ENCODE assay signal across 30 cellular contexts in the genomic region with DNA sequence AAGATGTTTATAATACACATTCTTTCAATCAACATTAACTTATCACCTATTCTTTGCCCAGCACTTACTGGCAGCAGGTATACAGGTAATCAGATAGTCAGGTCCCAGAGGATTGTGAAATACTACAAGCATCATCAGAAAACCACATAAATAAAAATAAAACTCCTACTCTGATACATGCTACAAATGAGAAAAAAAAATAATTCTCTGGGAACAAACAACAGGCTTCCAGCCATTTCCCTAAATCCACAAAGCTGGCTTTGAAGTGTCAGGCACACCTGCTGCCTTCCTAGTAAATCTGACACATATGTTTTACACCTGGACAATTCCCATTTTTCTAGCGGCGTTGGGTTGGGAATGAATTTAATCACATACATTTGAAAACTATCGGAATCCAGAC.
"Had no signal": no experiment of that assay in that cellular context is flagged by ENCODE, and none has a peak within 500 bp of the region (broad histone marks: within the 10 kb centered on the region; RNA-seq: fewer than 3 reads in every experiment).

No MANE protein-coding gene starts in this region.

- FAIRE-seq: astrocyte, colon had no signal

- H3K4me3 ChIP-seq: esophagus muscularis mucosa, gastrocnemius medialis, heart left ventricle had no signal

- DNase-seq: activated B cell treated with CpG ODN at 0.5 μM for 24 hours; activated CD4-positive, alpha-beta T cell treated with anti-CD3 and anti-CD28 coated beads for 48 hours; activated CD4-positive, alpha-beta T cell treated with anti-CD3 and anti-CD28 coated beads, Interleukin-2, amount 50 U/mL, for 1 hour; activated CD4-positive, alpha-beta T cell treated with anti-CD3 and anti-CD28 coated beads, Interleukin-2, amount 50 U/mL, for 48 hours; activated CD8-positive, alpha-beta memory T cell treated with anti-CD3 and anti-CD28 coated beads for 24 hours; activated CD8-positive, alpha-beta T cell treated with anti-CD3 and anti-CD28 coated beads for 36 hours; activated effector memory CD4-positive, alpha-beta T cell treated with Interleukin-2 at 50 U/mL for 16 hours; activated gamma-delta T cell treated with Interleukin-2 at 50 U/mL for 16 hours; activated naive CD4-positive, alpha-beta T cell treated with anti-CD3 and anti-CD28 coated beads, Interleukin-2, amount 50 U/mL, for 16 hours; activated naive CD4-positive, alpha-beta T cell treated with Interleukin-2 at 50 U/mL for 16 hours; activated T-cell treated with anti-CD3 and anti-CD28 coated beads, Interleukin-2, amount 50 U/mL, for 4 hours; amniotic stem cell; anterior cingulate cortex; caudate nucleus; cortex of kidney; dermis blood vessel endothelial cell; effector CD4-positive, alpha-beta T cell; effector memory CD8-positive, alpha-beta T cell; erythroblast; foreskin keratinocyte; gastrocnemius medialis; glutamatergic neuron; heart left ventricle; T1000; WERI-Rb-1 had no signal

- H3K27ac ChIP-seq: esophagus muscularis mucosa, foreskin keratinocyte, gastrocnemius medialis, heart left ventricle, WERI-Rb-1 had no signal

- H3K9me3 ChIP-seq: esophagus muscularis mucosa, gastrocnemius medialis, heart left ventricle had no signal

- H3K4me1 ChIP-seq: foreskin keratinocyte, gastrocnemius medialis had no signal

- H3K36me3 ChIP-seq: esophagus muscularis mucosa, gastrocnemius medialis, heart left ventricle, WERI-Rb-1 had no signal

- ATAC-seq: activated CD4-positive, CD25-positive, alpha-beta regulatory T cell treated with anti-CD3 and anti-CD28 coated beads, Interleukin-2, amount 50 U/mL, for 24 hours; activated CD8-positive, alpha-beta T cell treated with anti-CD3 and anti-CD28 coated beads for 36 hours; activated T-cell treated with anti-CD3 and anti-CD28 coated beads, Interleukin-2, amount 50 U/mL, for 4 hours; activated T-helper 17 cell treated with anti-CD3 and anti-CD28 coated beads, Interleukin-2, amount 50 U/mL, for 72 hours; effector memory CD8-positive, alpha-beta T cell; foreskin keratinocyte; gastrocnemius medialis; heart left ventricle had no signal

- H3K27me3 ChIP-seq: gastrocnemius medialis had no signal
